ENCODE assay signal across 1 cellular context in the genomic region with DNA sequence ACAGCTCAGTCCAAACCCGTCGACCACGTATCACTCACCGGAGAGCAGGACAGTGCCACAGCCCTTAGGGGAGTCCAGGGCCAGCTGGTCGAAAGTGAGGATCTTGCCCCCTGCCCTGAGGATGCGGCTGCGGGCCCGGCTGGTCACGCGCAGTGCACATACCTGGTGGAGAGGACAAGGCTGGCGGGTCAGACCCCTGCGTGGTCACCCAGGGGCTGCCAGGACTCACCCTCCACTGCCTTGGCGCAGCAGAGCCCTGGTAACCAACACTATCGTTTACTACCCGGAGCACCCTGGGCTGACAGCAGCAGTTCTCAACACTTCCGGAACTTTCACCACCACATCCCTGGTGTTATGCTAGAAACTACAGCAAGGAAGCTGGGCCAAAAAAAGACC.
TF ChIP-seq lines count a peak whose summit lies in the region.

No MANE protein-coding gene starts in this region.

TF ChIP-seq in HEK293, 187 proteins besides CTCF, POLR2A, EP300 and RAD21:
- TF ChIP-seq ZNF600 (tag by site-specific recombination; IDR thresholded peaks at IDR 0.05) (peak; percentile 13; the same call in 1 of the 2 replicates), ZNF48 (tag by site-specific recombination; IDR thresholded peaks at IDR 0.05) (no peak), KLF1 (tag by site-specific recombination; IDR thresholded peaks at IDR 0.05) (0 out of 2 replicates have a peak, but pooled peaks have one; percentile 4)
